Comparison of ENCODE assay signal across 39 cellular contexts in the genomic region with DNA sequence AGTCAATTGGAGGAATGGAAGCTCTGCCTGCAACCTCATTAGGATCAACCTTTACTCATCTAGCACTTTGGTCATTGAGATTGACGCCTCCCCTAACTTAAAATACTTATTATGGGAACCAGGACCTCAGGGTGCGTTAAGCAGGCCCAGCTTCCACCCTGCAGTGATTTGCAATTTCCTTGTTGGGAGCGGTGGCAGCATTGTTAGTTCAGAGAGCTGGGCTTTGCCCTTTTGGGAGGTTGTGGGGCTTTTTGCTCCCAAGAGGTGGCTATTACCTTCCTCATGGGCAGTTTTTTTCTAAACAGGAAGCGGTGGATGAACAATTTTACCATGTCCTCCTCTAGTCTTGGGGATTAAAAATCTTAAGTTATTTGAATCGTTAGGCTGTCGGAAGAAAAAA.
"Had no signal": no experiment of that assay in that cellular context is flagged by ENCODE, and none has a peak within 500 bp of the region (broad histone marks: within the 10 kb centered on the region; RNA-seq: fewer than 3 reads in every experiment).

No MANE protein-coding gene starts in this region.

- H3K9me3 ChIP-seq: ascending aorta had no signal

- H3K36me3 Mint-ChIP-seq: activated CD8-positive, alpha-beta memory T cell treated with anti-CD3 and anti-CD28 coated beads, Interleukin-2, amount 10 ng/mL, durations not matched to agents 7 days and 5 days; activated naive CD4-positive, alpha-beta T cell treated with anti-CD3 and anti-CD28 coated beads, Interleukin-2, amount 10 ng/mL, durations not matched to agents 7 days and 5 days; activated naive CD4-positive, alpha-beta T cell treated with anti-CD3 and anti-CD28 coated beads, Interleukin-2, amount 50 U/mL, for 24 hours; activated naive CD8-positive, alpha-beta T cell; activated naive CD8-positive, alpha-beta T cell treated with anti-CD3 and anti-CD28 coated beads, Interleukin-2, amount 10 ng/mL, durations not matched to agents 7 days and 5 days; brain had no signal

- H3K4me1 Mint-ChIP-seq: activated CD4-positive, alpha-beta memory T cell treated with anti-CD3 and anti-CD28 coated beads, Interleukin-2, amount 10 ng/mL, durations not matched to agents 7 days and 5 days; activated CD4-positive, alpha-beta T cell treated with anti-CD3 and anti-CD28 coated beads for 36 hours; activated CD4-positive, alpha-beta T cell treated with anti-CD3 and anti-CD28 coated beads, Interleukin-2, amount 10 ng/mL, durations not matched to agents 7 days and 5 days; activated CD8-positive, alpha-beta memory T cell treated with anti-CD3 and anti-CD28 coated beads, Interleukin-2, amount 10 ng/mL, durations not matched to agents 7 days and 5 days; activated naive CD4-positive, alpha-beta T cell treated with anti-CD3 and anti-CD28 coated beads, Interleukin-2, amount 10 ng/mL, durations not matched to agents 7 days and 5 days; activated naive CD4-positive, alpha-beta T cell treated with anti-CD3 and anti-CD28 coated beads, Interleukin-2, amount 50 U/mL, for 24 hours; activated naive CD8-positive, alpha-beta T cell treated with anti-CD3 and anti-CD28 coated beads, Interleukin-2, amount 10 ng/mL, durations not matched to agents 7 days and 5 days; activated naive CD8-positive, alpha-beta T cell treated with anti-CD3 and anti-CD28 coated beads, Interleukin-2, amount 50 U/mL, for 24 hours; brain; central memory CD8-positive, alpha-beta T cell had no signal

- H3K4me1 ChIP-seq: ascending aorta had no signal

- ATAC-seq: activated CD4-positive, alpha-beta T cell treated with anti-CD3 and anti-CD28 coated beads for 36 hours; activated CD4-positive, CD25-positive, alpha-beta regulatory T cell treated with anti-CD3 and anti-CD28 coated beads, Interleukin-2, amount 50 U/mL, for 24 hours; activated CD8-positive, alpha-beta memory T cell treated with anti-CD3 and anti-CD28 coated beads, Interleukin-2, amount 10 ng/mL, durations not matched to agents 7 days and 5 days; activated CD8-positive, alpha-beta T cell treated with anti-CD3 and anti-CD28 coated beads, Interleukin-2, amount 10 ng/mL, durations not matched to agents 7 days and 5 days; activated naive CD8-positive, alpha-beta T cell treated with anti-CD3 and anti-CD28 coated beads, Interleukin-2, amount 50 U/mL, for 24 hours had no signal

- H3K4me3 Mint-ChIP-seq: activated CD4-positive, alpha-beta memory T cell treated with anti-CD3 and anti-CD28 coated beads, Interleukin-2, amount 10 ng/mL, durations not matched to agents 7 days and 5 days; activated CD4-positive, alpha-beta T cell treated with anti-CD3 and anti-CD28 coated beads for 36 hours; activated CD4-positive, alpha-beta T cell treated with anti-CD3 and anti-CD28 coated beads, Interleukin-2, amount 10 ng/mL, durations not matched to agents 7 days and 5 days; activated CD8-positive, alpha-beta memory T cell treated with anti-CD3 and anti-CD28 coated beads, Interleukin-2, amount 10 ng/mL, durations not matched to agents 7 days and 5 days; activated CD8-positive, alpha-beta T cell treated with anti-CD3 and anti-CD28 coated beads, Interleukin-2, amount 10 ng/mL, durations not matched to agents 7 days and 5 days; activated naive CD4-positive, alpha-beta T cell treated with anti-CD3 and anti-CD28 coated beads, Interleukin-2, amount 10 ng/mL, durations not matched to agents 7 days and 5 days; activated naive CD4-positive, alpha-beta T cell treated with anti-CD3 and anti-CD28 coated beads, Interleukin-2, amount 50 U/mL, for 24 hours; activated naive CD8-positive, alpha-beta T cell; activated naive CD8-positive, alpha-beta T cell treated with anti-CD3 and anti-CD28 coated beads, Interleukin-2, amount 10 ng/mL, durations not matched to agents 7 days and 5 days; activated naive CD8-positive, alpha-beta T cell treated with anti-CD3 and anti-CD28 coated beads, Interleukin-2, amount 50 U/mL, for 24 hours; activated T-cell treated with anti-CD3 and anti-CD28 coated beads, Interleukin-2, amount 50 U/mL, for 24 hours; brain; central memory CD8-positive, alpha-beta T cell; T-helper 1 cell treated with Interleukin-12 subunit alpha and Interleukin-12 subunit beta and Interleukin-4 antibody, amounts not matched to agents 30 μg/mL and 1 μg/mL, for 36 hours; T-helper 2 cell treated with Interferon-gamma antibody and Interleukin-4, amounts not matched to agents 5 μg/mL and 100 μg/mL, for 36 hours had no signal

- H3K4me3 ChIP-seq: ascending aorta, cardiac muscle cell had no signal

- H3K27me3 ChIP-seq: ascending aorta had no signal

- H3K27ac ChIP-seq: ascending aorta, cardiac muscle cell, VCaP had no signal

- H3K9me3 Mint-ChIP-seq: activated CD4-positive, alpha-beta memory T cell treated with anti-CD3 and anti-CD28 coated beads, Interleukin-2, amount 10 ng/mL, durations not matched to agents 7 days and 5 days; activated CD4-positive, alpha-beta T cell treated with anti-CD3 and anti-CD28 coated beads, Interleukin-2, amount 10 ng/mL, durations not matched to agents 7 days and 5 days; activated naive CD4-positive, alpha-beta T cell treated with anti-CD3 and anti-CD28 coated beads, Interleukin-2, amount 10 ng/mL, durations not matched to agents 7 days and 5 days; activated T-helper 2 cell treated with anti-CD3 and anti-CD28 coated beads, Interferon-gamma antibody, Interleukin-2, Interleukin-4, amounts not matched to agents 10 μg/mL and 5 μg/mL and 100 μg/mL, durations not matched to agents 14 hours and 24 hours and 36 hours; brain; central memory CD8-positive, alpha-beta T cell; T-helper 1 cell treated with Interleukin-12 subunit alpha and Interleukin-12 subunit beta and Interleukin-4 antibody, amounts not matched to agents 30 μg/mL and 1 μg/mL, for 36 hours; T-helper 2 cell treated with Interferon-gamma antibody and Interleukin-4, amounts not matched to agents 5 μg/mL and 100 μg/mL, for 36 hours had no signal

- H3K27ac Mint-ChIP-seq: activated CD4-positive, alpha-beta memory T cell treated with anti-CD3 and anti-CD28 coated beads, Interleukin-2, amount 10 ng/mL, durations not matched to agents 7 days and 5 days; activated CD4-positive, alpha-beta T cell treated with anti-CD3 and anti-CD28 coated beads for 36 hours; activated CD4-positive, alpha-beta T cell treated with anti-CD3 and anti-CD28 coated beads, Interleukin-2, amount 10 ng/mL, durations not matched to agents 7 days and 5 days; activated CD8-positive, alpha-beta memory T cell treated with anti-CD3 and anti-CD28 coated beads, Interleukin-2, amount 10 ng/mL, durations not matched to agents 7 days and 5 days; activated CD8-positive, alpha-beta T cell treated with anti-CD3 and anti-CD28 coated beads, Interleukin-2, amount 10 ng/mL, durations not matched to agents 7 days and 5 days; activated naive CD4-positive, alpha-beta T cell treated with anti-CD3 and anti-CD28 coated beads, Interleukin-2, amount 10 ng/mL, durations not matched to agents 7 days and 5 days; activated naive CD4-positive, alpha-beta T cell treated with anti-CD3 and anti-CD28 coated beads, Interleukin-2, amount 50 U/mL, for 24 hours; activated naive CD8-positive, alpha-beta T cell; activated naive CD8-positive, alpha-beta T cell treated with anti-CD3 and anti-CD28 coated beads, Interleukin-2, amount 10 ng/mL, durations not matched to agents 7 days and 5 days; activated naive CD8-positive, alpha-beta T cell treated with anti-CD3 and anti-CD28 coated beads, Interleukin-2, amount 50 U/mL, for 24 hours; activated T-cell treated with anti-CD3 and anti-CD28 coated beads, Interleukin-2, amount 50 U/mL, for 24 hours; activated T-helper 2 cell treated with anti-CD3 and anti-CD28 coated beads, Interferon-gamma antibody, Interleukin-2, Interleukin-4, amounts not matched to agents 10 μg/mL and 5 μg/mL and 100 μg/mL, durations not matched to agents 14 hours and 24 hours and 36 hours; T-helper 1 cell treated with Interleukin-12 subunit alpha and Interleukin-12 subunit beta and Interleukin-4 antibody, amounts not matched to agents 30 μg/mL and 1 μg/mL, for 36 hours; T-helper 2 cell treated with Interferon-gamma antibody and Interleukin-4, amounts not matched to agents 5 μg/mL and 100 μg/mL, for 36 hours had no signal

- FAIRE-seq: bronchial epithelial cell, TTC549 had no signal

- DNase-seq: activated CD4-positive, alpha-beta memory T cell treated with anti-CD3 and anti-CD28 coated beads, Interleukin-2, amount 10 ng/mL, durations not matched to agents 7 days and 5 days; activated CD4-positive, alpha-beta T cell treated with anti-CD3 and anti-CD28 coated beads for 1 hour; activated CD4-positive, alpha-beta T cell treated with anti-CD3 and anti-CD28 coated beads for 36 hours; activated CD4-positive, alpha-beta T cell treated with anti-CD3 and anti-CD28 coated beads for 48 hours; activated CD4-positive, alpha-beta T cell treated with anti-CD3 and anti-CD28 coated beads, Interleukin-2, amount 10 ng/mL, durations not matched to agents 7 days and 5 days; activated CD4-positive, alpha-beta T cell treated with anti-CD3 and anti-CD28 coated beads, Interleukin-2, amount 50 U/mL, for 48 hours; activated CD4-positive, CD25-positive, alpha-beta regulatory T cell; activated CD8-positive, alpha-beta memory T cell treated with anti-CD3 and anti-CD28 coated beads for 24 hours; activated CD8-positive, alpha-beta memory T cell treated with anti-CD3 and anti-CD28 coated beads, Interleukin-2, amount 10 ng/mL, durations not matched to agents 7 days and 5 days; activated CD8-positive, alpha-beta memory T cell treated with anti-CD3 and anti-CD28 coated beads, Interleukin-2, amount 50 U/mL, for 48 hours; activated CD8-positive, alpha-beta T cell treated with anti-CD3 and anti-CD28 coated beads, Interleukin-2, amount 10 ng/mL, durations not matched to agents 7 days and 5 days; activated effector memory CD4-positive, alpha-beta T cell treated with Interleukin-2 at 50 U/mL for 16 hours; activated gamma-delta T cell; activated naive CD4-positive, alpha-beta T cell treated with anti-CD3 and anti-CD28 coated beads, Interleukin-2, amount 10 ng/mL, durations not matched to agents 7 days and 5 days; activated naive CD4-positive, alpha-beta T cell treated with Interleukin-2 at 50 U/mL for 16 hours; activated naive CD8-positive, alpha-beta T cell treated with anti-CD3 and anti-CD28 coated beads, Interleukin-2, amount 10 ng/mL, durations not matched to agents 7 days and 5 days; activated naive CD8-positive, alpha-beta T cell treated with anti-CD3 and anti-CD28 coated beads, Interleukin-2, amount 50 U/mL, for 24 hours; activated T-cell treated with anti-CD3 and anti-CD28 coated beads, Interleukin-2, amount 50 U/mL, for 24 hours; activated T-cell treated with anti-CD3 and anti-CD28 coated beads, Interleukin-2, amount 50 U/mL, for 48 hours; amygdala; anterior cingulate cortex; caudate nucleus; cerebellar nuclear complex; T-helper 1 cell; T-helper 2 cell; T-helper 9 cell had no signal

- H3K36me3 ChIP-seq: ascending aorta, cardiac muscle cell had no signal
